Comparison of ENCODE assay signal across 21 cellular contexts in the genomic region with DNA sequence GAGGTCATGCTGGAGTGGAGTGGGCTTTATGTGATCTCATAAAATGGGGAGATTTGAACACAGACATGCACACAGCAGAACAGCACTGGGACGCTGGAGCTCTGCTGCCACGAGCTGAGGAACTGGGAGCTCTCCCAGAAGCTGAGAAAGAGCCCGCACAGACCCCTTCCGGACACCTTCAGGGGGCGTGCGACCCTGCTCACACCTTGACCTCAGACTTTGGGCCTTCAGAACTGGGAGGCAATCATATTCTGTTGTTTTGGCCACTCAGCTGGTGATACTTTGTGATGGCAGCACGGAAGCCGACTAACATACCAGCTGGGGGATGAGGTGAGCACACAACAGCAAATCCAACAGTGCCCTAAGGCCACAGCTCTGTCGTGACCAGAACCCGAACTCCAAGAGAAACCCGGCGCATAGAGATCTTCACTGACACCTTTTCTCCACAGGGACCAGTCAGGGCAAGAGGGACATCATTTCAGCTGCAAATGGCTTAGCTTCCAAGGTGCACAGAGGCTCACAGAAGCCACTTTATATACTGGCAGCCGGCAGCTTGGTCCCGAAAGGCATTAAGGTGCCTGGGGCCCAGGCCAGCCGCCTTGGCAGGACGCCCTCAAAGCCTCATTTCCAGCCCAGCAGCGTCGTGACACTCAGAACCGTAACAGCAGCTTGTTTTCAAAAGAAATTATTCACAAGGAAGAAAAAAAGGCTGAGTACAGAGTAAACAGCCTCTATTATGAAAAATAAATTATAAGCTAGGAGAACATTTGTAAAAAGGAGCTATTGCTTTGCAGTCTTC.
DNase-seq lines count a peak whose midpoint lies in the region; ATAC-seq and TF ChIP-seq lines count a peak whose summit lies in the region.
"Had no signal": no experiment of that assay in that cellular context is flagged by ENCODE, and none has a peak within 500 bp of the region (broad histone marks: within the 10 kb centered on the region; RNA-seq: fewer than 3 reads in every experiment).

No MANE protein-coding gene starts in this region.

- H3K4me1 Mint-ChIP-seq in GM23338 = peaks cover 3% of the 10 kb centered on the region; the same call in 1 of the 3 replicates

- no peaks in the 10 kb centered on the region for H3K79me2 ChIP-seq in GM23338 (replicated peaks; ENCODE audit: insufficient read depth)

- no peaks in the 10 kb centered on the region for H3K9me2 ChIP-seq in GM23338 (ENCODE audit: insufficient read depth)
- H3K9me2 ChIP-seq: SK-N-SH had no signal

- no peak for DNase-seq in GM23338 (ENCODE audit: low spot score)
- peak; percentile 28 for DNase-seq in NCI-H1105 treated with DMSO at 0.1 percent for 48 hours (lab: John Stamatoyannopoulos, UW)
- peak; percentile 75 for DNase-seq in esophagus muscularis mucosa (ENCODE audit: extremely low spot score)
- DNase-seq in putamen (ENCODE audit: low spot score) = peak; percentile 32
- DNase-seq in NCI-H2029 (lab: John Stamatoyannopoulos, UW) = no peak
- DNase-seq in NOMO-1 (lab: John Stamatoyannopoulos, UW; ENCODE audit: unreplicated experiment in 2 of 2) = no peak
- DNase-seq: BE2C; Calu3; CD4-positive, alpha-beta memory T cell; DND-41; Karpas-422; MG63; NCI-H1417; NCI-H2029 treated with DMSO at 0.1 percent for 48 hours; NCI-H748 treated with DMSO at 0.1 percent for 48 hours; Right ventricle myocardium superior; SK-N-SH; T-helper 1 cell had no signal

- H3K36me3 Mint-ChIP-seq in GM23338 (ENCODE audit: low read depth) = no peaks in the 10 kb centered on the region

- H4K20me1 ChIP-seq in GM23338 (replicated peaks; ENCODE audit: insufficient read depth) = no peaks in the 10 kb centered on the region; the same call in 1 of the 2 replicates

- 0 out of 2 replicates have a peak overlapping the region, but pooled peaks have one; percentile 23 for H2AFZ ChIP-seq in GM23338

- no peak for TF ChIP-seq POLR2A in esophagus muscularis mucosa (IDR thresholded peaks at IDR 0.05; ENCODE audit: low read depth)

- no peak overlapping the region for H3K4me3 Mint-ChIP-seq in GM23338
- H3K4me3 Mint-ChIP-seq: CD4-positive, alpha-beta memory T cell had no signal

- ATAC-seq in GM23338 (no peak), HG03159 (IDR thresholded peaks at IDR 0.05; ENCODE audit: unreplicated experiment) (no peak), HG03175 (IDR thresholded peaks at IDR 0.05; ENCODE audit: unreplicated experiment) (no peak)
- ATAC-seq: Panc1 had no signal

- no peaks in the 10 kb centered on the region for H3K36me3 ChIP-seq in GM23338 (ENCODE audit: insufficient read depth)
- no peaks in the 10 kb centered on the region for H3K36me3 ChIP-seq in esophagus muscularis mucosa
- H3K36me3 ChIP-seq: BE2C, MG63 had no signal

- intact Hi-C loops in esophagus muscularis mucosa (cut with DNase I) = no loop called here

- H3K9me3 ChIP-seq in esophagus muscularis mucosa = no peaks in the 10 kb centered on the region
- H3K9me3 ChIP-seq: BE2C, MG63, SK-N-SH had no signal

- peaks cover 8% of the 10 kb centered on the region; the same call in 1 of the 2 replicates for H3K27me3 ChIP-seq in GM23338 (ENCODE audit: insufficient read depth)
- H3K27me3 ChIP-seq in esophagus muscularis mucosa = peaks cover 0 to 10% (median under 1%) of the 10 kb centered on the region in 4 donors
- H3K27me3 ChIP-seq: BE2C had no signal

- 88% methylated on average over 19 of the region's 19 CpGs for WGBS in esophagus muscularis mucosa

- no peak overlapping the region for H3K27ac ChIP-seq in GM23338 (ENCODE audit: low read depth)
- H3K27ac ChIP-seq in esophagus muscularis mucosa (replicated peaks in 1 of 4) = no peak overlapping the region

- H3K4me1 ChIP-seq in GM23338 (ENCODE audit: insufficient read depth) (peaks cover 7% of the 10 kb centered on the region), esophagus muscularis mucosa (peaks cover 9 to 13% (median 11%) of the 10 kb centered on the region in 4 donors)
- H3K4me1 ChIP-seq: BE2C had no signal

- no peaks in the 10 kb centered on the region for H3F3A ChIP-seq in GM23338 (replicated peaks; ENCODE audit: low read depth)

- TF ChIP-seq CTCF in GM23338 (conservative IDR thresholded peaks at IDR 0.05; ENCODE audit: low read depth in 2 of 2) (no peak), esophagus muscularis mucosa (IDR thresholded peaks at IDR 0.05) (no peak)

- H3K27me3 Mint-ChIP-seq in GM23338 (ENCODE audit: insufficient read depth, low read depth, poor library complexity) = peaks cover 9% of the 10 kb centered on the region

- no peak overlapping the region for H3K4me2 ChIP-seq in GM23338
- H3K4me2 ChIP-seq: SK-N-SH had no signal

- TF ChIP-seq EP300 in esophagus muscularis mucosa (IDR thresholded peaks at IDR 0.05) = no peak

- no peak overlapping the region for H3K4me3 ChIP-seq in GM23338
- no peak overlapping the region for H3K4me3 ChIP-seq in esophagus muscularis mucosa
- H3K4me3 ChIP-seq: MG63 had no signal

- H3K27ac Mint-ChIP-seq in GM23338 = no peak overlapping the region

- H3K9me3 Mint-ChIP-seq in GM23338 = no peaks in the 10 kb centered on the region

TF ChIP-seq in GM23338, 12 proteins besides CTCF, POLR2A, EP300 and RAD21 (continues in another document):
- TF ChIP-seq JUNB (IDR thresholded peaks at IDR 0.05; ENCODE audit: unreplicated experiment) = no peak
- TF ChIP-seq, protein P1, sequence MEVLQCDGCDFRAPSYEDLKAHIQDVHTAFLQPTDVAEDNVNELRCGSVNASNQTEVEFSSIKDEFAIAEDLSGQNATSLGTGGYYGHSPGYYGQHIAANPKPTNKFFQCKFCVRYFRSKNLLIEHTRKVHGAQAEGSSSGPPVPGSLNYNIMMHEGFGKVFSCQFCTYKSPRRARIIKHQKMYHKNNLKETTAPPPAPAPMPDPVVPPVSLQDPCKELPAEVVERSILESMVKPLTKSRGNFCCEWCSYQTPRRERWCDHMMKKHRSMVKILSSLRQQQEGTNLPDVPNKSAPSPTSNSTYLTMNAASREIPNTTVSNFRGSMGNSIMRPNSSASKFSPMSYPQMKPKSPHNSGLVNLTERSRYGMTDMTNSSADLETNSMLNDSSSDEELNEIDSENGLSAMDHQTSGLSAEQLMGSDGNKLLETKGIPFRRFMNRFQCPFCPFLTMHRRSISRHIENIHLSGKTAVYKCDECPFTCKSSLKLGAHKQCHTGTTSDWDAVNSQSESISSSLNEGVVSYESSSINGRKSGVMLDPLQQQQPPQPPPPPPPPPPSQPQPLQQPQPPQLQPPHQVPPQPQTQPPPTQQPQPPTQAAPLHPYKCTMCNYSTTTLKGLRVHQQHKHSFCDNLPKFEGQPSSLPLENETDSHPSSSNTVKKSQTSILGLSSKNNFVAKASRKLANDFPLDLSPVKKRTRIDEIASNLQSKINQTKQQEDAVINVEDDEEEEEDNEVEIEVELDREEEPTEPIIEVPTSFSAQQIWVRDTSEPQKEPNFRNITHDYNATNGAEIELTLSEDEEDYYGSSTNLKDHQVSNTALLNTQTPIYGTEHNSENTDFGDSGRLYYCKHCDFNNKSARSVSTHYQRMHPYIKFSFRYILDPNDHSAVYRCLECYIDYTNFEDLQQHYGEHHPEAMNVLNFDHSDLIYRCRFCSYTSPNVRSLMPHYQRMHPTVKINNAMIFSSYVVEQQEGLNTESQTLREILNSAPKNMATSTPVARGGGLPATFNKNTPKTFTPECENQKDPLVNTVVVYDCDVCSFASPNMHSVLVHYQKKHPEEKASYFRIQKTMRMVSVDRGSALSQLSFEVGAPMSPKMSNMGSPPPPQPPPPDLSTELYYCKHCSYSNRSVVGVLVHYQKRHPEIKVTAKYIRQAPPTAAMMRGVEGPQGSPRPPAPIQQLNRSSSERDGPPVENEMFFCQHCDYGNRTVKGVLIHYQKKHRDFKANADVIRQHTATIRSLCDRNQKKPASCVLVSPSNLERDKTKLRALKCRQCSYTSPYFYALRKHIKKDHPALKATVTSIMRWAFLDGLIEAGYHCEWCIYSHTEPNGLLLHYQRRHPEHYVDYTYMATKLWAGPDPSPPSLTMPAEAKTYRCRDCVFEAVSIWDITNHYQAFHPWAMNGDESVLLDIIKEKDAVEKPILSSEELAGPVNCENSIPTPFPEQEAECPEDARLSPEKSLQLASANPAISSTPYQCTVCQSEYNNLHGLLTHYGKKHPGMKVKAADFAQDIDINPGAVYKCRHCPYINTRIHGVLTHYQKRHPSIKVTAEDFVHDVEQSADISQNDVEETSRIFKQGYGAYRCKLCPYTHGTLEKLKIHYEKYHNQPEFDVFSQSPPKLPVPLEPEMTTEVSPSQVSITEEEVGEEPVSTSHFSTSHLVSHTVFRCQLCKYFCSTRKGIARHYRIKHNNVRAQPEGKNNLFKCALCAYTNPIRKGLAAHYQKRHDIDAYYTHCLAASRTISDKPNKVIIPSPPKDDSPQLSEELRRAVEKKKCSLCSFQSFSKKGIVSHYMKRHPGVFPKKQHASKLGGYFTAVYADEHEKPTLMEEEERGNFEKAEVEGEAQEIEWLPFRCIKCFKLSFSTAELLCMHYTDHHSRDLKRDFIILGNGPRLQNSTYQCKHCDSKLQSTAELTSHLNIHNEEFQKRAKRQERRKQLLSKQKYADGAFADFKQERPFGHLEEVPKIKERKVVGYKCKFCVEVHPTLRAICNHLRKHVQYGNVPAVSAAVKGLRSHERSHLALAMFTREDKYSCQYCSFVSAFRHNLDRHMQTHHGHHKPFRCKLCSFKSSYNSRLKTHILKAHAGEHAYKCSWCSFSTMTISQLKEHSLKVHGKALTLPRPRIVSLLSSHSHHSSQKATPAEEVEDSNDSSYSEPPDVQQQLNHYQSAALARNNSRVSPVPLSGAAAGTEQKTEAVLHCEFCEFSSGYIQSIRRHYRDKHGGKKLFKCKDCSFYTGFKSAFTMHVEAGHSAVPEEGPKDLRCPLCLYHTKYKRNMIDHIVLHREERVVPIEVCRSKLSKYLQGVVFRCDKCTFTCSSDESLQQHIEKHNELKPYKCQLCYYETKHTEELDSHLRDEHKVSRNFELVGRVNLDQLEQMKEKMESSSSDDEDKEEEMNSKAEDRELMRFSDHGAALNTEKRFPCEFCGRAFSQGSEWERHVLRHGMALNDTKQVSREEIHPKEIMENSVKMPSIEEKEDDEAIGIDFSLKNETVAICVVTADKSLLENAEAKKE (CRISPR knock-in tag; IDR thresholded peaks at IDR 0.05) = no peak
- TF ChIP-seq POLR2AphosphoS5 (IDR thresholded peaks at IDR 0.05; ENCODE audit: low read depth) = no peak
- no peak for TF ChIP-seq STAT1 (IDR thresholded peaks at IDR 0.05; ENCODE audit: unreplicated experiment)
- TF ChIP-seq EZH2 (IDR thresholded peaks at IDR 0.05; ENCODE audit: low read depth, unreplicated experiment) = no peak

Comparison
In these comparisons a context has a peak if more than half of its experiments do, and no peak if none do; other contexts are left out.
1. DNase-seq: peak in NCI-H1105 treated with DMSO at 0.1 percent for 48 hours (single experiment), esophagus muscularis mucosa (single experiment) and putamen (single experiment); none in GM23338 (single experiment), NCI-H2029 (single experiment) and NOMO-1 (0 of 2).